ENCODE assay signal across 11 cellular contexts in the genomic region with DNA sequence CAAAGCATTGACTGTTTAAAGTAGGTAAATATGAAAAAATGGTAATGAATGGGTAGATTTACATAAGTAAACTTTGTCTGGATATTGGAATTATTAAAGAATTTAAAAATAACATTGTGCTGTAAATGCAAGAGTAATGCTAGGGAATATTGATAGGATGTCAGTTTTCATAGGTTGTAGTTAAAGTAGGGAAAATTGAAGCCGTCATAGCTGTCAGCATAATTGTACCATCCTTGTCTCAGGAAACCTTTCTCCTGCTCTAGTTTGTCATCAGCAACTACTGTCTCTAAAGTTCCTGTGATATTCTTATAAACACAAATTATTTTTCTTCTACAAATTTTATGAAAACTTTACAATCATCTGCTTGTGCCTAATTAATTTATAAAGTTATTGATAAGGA.
"Had no signal": no experiment of that assay in that cellular context is flagged by ENCODE, and none has a peak within 500 bp of the region (broad histone marks: within the 10 kb centered on the region; RNA-seq: fewer than 3 reads in every experiment).

No MANE protein-coding gene starts in this region.

- H3K4me2 ChIP-seq: GM23338 had no signal

- H3K36me3 ChIP-seq: HAP-1 had no signal

- ATAC-seq: GM23338, HCT116 had no signal

- H2AFZ ChIP-seq: GM23248 had no signal

- DNase-seq: GM23248, GOT3, H7, H9, HCEC 1CT, HFFc6 had no signal

- H3K4me1 ChIP-seq: HAP-1 had no signal

- FAIRE-seq: H1, H54 had no signal

- H3K4me3 ChIP-seq: GM23248, GM23338, HAP-1 had no signal

- H3K9ac ChIP-seq: GM23248 had no signal

- H3K27ac ChIP-seq: GM23248 had no signal
